Comparison of ENCODE assay signal across 8 cellular contexts in genomic region chr7:2063562-2064360, GRCh38.
DNase-seq lines count a peak whose midpoint lies in the region; ATAC-seq and TF ChIP-seq lines count a peak whose summit lies in the region.

No MANE protein-coding gene starts in this region.

- intact Hi-C loops in transverse colon (cut with DNase I; ENCODE audit: low total_unique reads) = no loop called here

- H3K9me3 ChIP-seq in T-helper 17 cell (ENCODE audit: control insufficient read depth, low read length, poor library complexity, severe bottlenecking) (no peaks in the 10 kb centered on the region), transverse colon (peaks cover 0 to 3% of the 10 kb centered on the region in 2 donors)

- ATAC-seq in T-helper 17 cell = no peak
- no peak for ATAC-seq in GM21367 (IDR thresholded peaks at IDR 0.05; ENCODE audit: unreplicated experiment)

- in situ Hi-C loops in transverse colon (cut with MboI; ENCODE audit: low pct_ligation_motif_present in 1 of 4, low pct_unique_long_range_greater_than_20kb in 1 of 4, low sequenced_read_pairs in 3 of 4) = no loop called here

- peak overlapping the region; percentile 25 for H3K4me3 Mint-ChIP-seq in T-helper 17 cell

- H3K27ac ChIP-seq in transverse colon = peak overlapping the region in 3 of 4 donors; percentile 43 to 63 (median 49)

- no peak for TF ChIP-seq POLR2A in transverse colon (IDR thresholded peaks at IDR 0.05)

- no peaks in the 10 kb centered on the region for H3K27me3 Mint-ChIP-seq in T-helper 17 cell

- H3K27ac Mint-ChIP-seq in T-helper 17 cell = peak overlapping the region; percentile 11

- peak; percentile 11 for DNase-seq in NCI-H1436 (lab: John Stamatoyannopoulos, UW)
- no peak for DNase-seq in NCI-H1436 treated with DMSO at 0.1 percent for 48 hours (lab: John Stamatoyannopoulos, UW)
- no peak for DNase-seq in T-helper 17 cell
- DNase-seq in hepatic stellate cell (ENCODE audit: low spot score) = peak; percentile 26
- peak; percentile 81 for DNase-seq in transverse colon
- DNase-seq in SHP77 treated with DMSO at 0.1 percent for 48 hours (lab: John Stamatoyannopoulos, UW) = no peak
- DNase-seq in activated CD4-positive, CD25-positive, alpha-beta regulatory T cell (lab: John Stamatoyannopoulos, UW) = no peak

- 50 to 68% methylated on average over 2 to 24 of the region's 27 CpGs for WGBS in transverse colon (ENCODE audit: low coverage in 1 of 2), 2 donors

- no peaks in the 10 kb centered on the region for H3K36me3 ChIP-seq in transverse colon

- no peak for TF ChIP-seq EP300 in transverse colon (IDR thresholded peaks at IDR 0.05; ENCODE audit: low read depth)

- H3K4me3 ChIP-seq in transverse colon = no peak overlapping the region

- H3K4me1 Mint-ChIP-seq in T-helper 17 cell = peaks cover 11% of the 10 kb centered on the region

- TF ChIP-seq CTCF in transverse colon (IDR thresholded peaks at IDR 0.05) = peak in 2 of 5 experiments; percentile 23 to 30

- H3K4me1 ChIP-seq in transverse colon = peaks cover 6 to 25% (median 19%) of the 10 kb centered on the region in 4 donors

- H3K27me3 ChIP-seq in transverse colon = no peaks in the 10 kb centered on the region

- H3K36me3 Mint-ChIP-seq in T-helper 17 cell (ENCODE audit: low read depth) = no peaks in the 10 kb centered on the region

Comparison
In these comparisons a context has a peak if more than half of its experiments do, and no peak if none do; other contexts are left out.
1. DNase-seq: peak in NCI-H1436 (single experiment), hepatic stellate cell (single experiment) and transverse colon (single experiment); none in NCI-H1436 treated with DMSO at 0.1 percent for 48 hours (single experiment), T-helper 17 cell (0 of 3), SHP77 treated with DMSO at 0.1 percent for 48 hours (single experiment) and activated CD4-positive, CD25-positive, alpha-beta regulatory T cell (0 of 4).